2 cellular contexts compared by ENCODE assay signal in the genomic region with DNA sequence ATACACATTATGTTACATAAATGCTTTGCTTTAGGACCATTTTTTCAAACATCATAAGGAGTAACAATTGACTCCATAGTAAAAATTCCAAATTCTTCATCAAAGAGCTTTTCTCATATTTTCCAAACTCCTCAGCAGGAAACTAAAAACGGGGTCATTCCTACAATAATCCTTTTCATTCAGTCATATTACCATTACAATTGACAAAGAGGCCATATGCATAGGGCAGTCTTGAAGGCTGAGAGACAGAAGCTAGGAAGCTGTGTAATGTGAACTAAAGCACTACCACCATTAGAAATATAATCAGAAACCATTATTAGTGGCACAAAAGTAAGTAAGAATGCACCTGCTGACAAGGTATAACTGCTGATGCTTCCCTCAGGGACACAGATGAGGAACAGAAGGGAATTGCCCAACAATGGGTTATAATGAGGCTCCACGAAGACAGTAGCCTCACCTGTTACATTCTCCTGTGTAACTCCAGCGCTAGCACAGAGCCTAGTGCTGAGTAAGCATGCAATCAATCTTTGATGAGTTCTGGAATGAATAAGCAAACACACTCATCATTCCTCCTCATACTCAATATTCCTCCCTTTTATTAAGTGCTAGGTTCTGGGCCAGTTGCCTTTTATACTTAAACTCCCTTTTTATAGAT.
TF ChIP-seq lines count a peak whose summit lies in the region.

No MANE protein-coding gene starts in this region.

TF ChIP-seq in GM23338, 12 proteins besides CTCF, POLR2A, EP300 and RAD21 (continued from another document):
- TF ChIP-seq, protein P1, sequence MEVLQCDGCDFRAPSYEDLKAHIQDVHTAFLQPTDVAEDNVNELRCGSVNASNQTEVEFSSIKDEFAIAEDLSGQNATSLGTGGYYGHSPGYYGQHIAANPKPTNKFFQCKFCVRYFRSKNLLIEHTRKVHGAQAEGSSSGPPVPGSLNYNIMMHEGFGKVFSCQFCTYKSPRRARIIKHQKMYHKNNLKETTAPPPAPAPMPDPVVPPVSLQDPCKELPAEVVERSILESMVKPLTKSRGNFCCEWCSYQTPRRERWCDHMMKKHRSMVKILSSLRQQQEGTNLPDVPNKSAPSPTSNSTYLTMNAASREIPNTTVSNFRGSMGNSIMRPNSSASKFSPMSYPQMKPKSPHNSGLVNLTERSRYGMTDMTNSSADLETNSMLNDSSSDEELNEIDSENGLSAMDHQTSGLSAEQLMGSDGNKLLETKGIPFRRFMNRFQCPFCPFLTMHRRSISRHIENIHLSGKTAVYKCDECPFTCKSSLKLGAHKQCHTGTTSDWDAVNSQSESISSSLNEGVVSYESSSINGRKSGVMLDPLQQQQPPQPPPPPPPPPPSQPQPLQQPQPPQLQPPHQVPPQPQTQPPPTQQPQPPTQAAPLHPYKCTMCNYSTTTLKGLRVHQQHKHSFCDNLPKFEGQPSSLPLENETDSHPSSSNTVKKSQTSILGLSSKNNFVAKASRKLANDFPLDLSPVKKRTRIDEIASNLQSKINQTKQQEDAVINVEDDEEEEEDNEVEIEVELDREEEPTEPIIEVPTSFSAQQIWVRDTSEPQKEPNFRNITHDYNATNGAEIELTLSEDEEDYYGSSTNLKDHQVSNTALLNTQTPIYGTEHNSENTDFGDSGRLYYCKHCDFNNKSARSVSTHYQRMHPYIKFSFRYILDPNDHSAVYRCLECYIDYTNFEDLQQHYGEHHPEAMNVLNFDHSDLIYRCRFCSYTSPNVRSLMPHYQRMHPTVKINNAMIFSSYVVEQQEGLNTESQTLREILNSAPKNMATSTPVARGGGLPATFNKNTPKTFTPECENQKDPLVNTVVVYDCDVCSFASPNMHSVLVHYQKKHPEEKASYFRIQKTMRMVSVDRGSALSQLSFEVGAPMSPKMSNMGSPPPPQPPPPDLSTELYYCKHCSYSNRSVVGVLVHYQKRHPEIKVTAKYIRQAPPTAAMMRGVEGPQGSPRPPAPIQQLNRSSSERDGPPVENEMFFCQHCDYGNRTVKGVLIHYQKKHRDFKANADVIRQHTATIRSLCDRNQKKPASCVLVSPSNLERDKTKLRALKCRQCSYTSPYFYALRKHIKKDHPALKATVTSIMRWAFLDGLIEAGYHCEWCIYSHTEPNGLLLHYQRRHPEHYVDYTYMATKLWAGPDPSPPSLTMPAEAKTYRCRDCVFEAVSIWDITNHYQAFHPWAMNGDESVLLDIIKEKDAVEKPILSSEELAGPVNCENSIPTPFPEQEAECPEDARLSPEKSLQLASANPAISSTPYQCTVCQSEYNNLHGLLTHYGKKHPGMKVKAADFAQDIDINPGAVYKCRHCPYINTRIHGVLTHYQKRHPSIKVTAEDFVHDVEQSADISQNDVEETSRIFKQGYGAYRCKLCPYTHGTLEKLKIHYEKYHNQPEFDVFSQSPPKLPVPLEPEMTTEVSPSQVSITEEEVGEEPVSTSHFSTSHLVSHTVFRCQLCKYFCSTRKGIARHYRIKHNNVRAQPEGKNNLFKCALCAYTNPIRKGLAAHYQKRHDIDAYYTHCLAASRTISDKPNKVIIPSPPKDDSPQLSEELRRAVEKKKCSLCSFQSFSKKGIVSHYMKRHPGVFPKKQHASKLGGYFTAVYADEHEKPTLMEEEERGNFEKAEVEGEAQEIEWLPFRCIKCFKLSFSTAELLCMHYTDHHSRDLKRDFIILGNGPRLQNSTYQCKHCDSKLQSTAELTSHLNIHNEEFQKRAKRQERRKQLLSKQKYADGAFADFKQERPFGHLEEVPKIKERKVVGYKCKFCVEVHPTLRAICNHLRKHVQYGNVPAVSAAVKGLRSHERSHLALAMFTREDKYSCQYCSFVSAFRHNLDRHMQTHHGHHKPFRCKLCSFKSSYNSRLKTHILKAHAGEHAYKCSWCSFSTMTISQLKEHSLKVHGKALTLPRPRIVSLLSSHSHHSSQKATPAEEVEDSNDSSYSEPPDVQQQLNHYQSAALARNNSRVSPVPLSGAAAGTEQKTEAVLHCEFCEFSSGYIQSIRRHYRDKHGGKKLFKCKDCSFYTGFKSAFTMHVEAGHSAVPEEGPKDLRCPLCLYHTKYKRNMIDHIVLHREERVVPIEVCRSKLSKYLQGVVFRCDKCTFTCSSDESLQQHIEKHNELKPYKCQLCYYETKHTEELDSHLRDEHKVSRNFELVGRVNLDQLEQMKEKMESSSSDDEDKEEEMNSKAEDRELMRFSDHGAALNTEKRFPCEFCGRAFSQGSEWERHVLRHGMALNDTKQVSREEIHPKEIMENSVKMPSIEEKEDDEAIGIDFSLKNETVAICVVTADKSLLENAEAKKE (CRISPR knock-in tag; IDR thresholded peaks at IDR 0.05), result peak; percentile 13; the same call in 1 of the 2 replicates
- no peak for TF ChIP-seq ZNF114 (CRISPR knock-in tag; IDR thresholded peaks at IDR 0.05)
TF ChIP-seq in GM23338: peak in this region for 1.

TF ChIP-seq in WTC11, 78 proteins besides CTCF, POLR2A, EP300 and RAD21 (continued from another document):
- TF ChIP-seq, protein P2, sequence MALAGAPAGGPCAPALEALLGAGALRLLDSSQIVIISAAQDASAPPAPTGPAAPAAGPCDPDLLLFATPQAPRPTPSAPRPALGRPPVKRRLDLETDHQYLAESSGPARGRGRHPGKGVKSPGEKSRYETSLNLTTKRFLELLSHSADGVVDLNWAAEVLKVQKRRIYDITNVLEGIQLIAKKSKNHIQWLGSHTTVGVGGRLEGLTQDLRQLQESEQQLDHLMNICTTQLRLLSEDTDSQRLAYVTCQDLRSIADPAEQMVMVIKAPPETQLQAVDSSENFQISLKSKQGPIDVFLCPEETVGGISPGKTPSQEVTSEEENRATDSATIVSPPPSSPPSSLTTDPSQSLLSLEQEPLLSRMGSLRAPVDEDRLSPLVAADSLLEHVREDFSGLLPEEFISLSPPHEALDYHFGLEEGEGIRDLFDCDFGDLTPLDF (CRISPR knock-in tag; IDR thresholded peaks at IDR 0.05), result no peak
- no peak for TF ChIP-seq ZNF219 (CRISPR knock-in tag; IDR thresholded peaks at IDR 0.05; ENCODE audit: borderline replicate concordance)
- TF ChIP-seq FOXK1 (CRISPR knock-in tag; IDR thresholded peaks at IDR 0.05), result no peak
- no peak for TF ChIP-seq NR3C1 (CRISPR knock-in tag; conservative IDR thresholded peaks at IDR 0.05; ENCODE audit: low read depth)
- no peak for TF ChIP-seq ETV6 (CRISPR knock-in tag; IDR thresholded peaks at IDR 0.05)
- no peak for TF ChIP-seq KAT7 (CRISPR knock-in tag; IDR thresholded peaks at IDR 0.05; ENCODE audit: borderline replicate concordance)
- TF ChIP-seq ZNF281 (CRISPR knock-in tag; IDR thresholded peaks at IDR 0.05), result no peak
- TF ChIP-seq, protein P3, sequence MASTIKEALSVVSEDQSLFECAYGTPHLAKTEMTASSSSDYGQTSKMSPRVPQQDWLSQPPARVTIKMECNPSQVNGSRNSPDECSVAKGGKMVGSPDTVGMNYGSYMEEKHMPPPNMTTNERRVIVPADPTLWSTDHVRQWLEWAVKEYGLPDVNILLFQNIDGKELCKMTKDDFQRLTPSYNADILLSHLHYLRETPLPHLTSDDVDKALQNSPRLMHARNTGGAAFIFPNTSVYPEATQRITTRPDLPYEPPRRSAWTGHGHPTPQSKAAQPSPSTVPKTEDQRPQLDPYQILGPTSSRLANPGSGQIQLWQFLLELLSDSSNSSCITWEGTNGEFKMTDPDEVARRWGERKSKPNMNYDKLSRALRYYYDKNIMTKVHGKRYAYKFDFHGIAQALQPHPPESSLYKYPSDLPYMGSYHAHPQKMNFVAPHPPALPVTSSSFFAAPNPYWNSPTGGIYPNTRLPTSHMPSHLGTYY (CRISPR knock-in tag; IDR thresholded peaks at IDR 0.05), result no peak
- no peak for TF ChIP-seq JAZF1 (CRISPR knock-in tag; IDR thresholded peaks at IDR 0.05)
- TF ChIP-seq TEAD1 (CRISPR knock-in tag; IDR thresholded peaks at IDR 0.05), result no peak
